Comparison of ENCODE assay signal across 9 cellular contexts in genomic region chr12:121263206-121263605, GRCh38.
"Had no signal": no experiment of that assay in that cellular context is flagged by ENCODE, and none has a peak within 500 bp of the region (broad histone marks: within the 10 kb centered on the region; RNA-seq: fewer than 3 reads in every experiment).

No MANE protein-coding gene starts in this region.

- H3K9me3 ChIP-seq: HAP-1 had no signal

- H3K4me3 Mint-ChIP-seq: HFFc6 had no signal

- ATAC-seq: HCT116 had no signal

- H3K4me3 ChIP-seq: GM23248, HAP-1 had no signal

- DNase-seq: GM23248, GOT3, H7, HFFc6, IMR-90, KBM-7 had no signal

- H2AFZ ChIP-seq: GM23248 had no signal

- H3K9me3 Mint-ChIP-seq: HFFc6 had no signal

- H3K9ac ChIP-seq: GM23248 had no signal

- FAIRE-seq: HTR-8/SVneo had no signal

- H3K4me1 ChIP-seq: HAP-1 had no signal

- H3K27ac Mint-ChIP-seq: HFFc6 had no signal

- H3K27ac ChIP-seq: GM23248 had no signal
